Comparison of ENCODE assay signal across 8 cellular contexts in the genomic region with DNA sequence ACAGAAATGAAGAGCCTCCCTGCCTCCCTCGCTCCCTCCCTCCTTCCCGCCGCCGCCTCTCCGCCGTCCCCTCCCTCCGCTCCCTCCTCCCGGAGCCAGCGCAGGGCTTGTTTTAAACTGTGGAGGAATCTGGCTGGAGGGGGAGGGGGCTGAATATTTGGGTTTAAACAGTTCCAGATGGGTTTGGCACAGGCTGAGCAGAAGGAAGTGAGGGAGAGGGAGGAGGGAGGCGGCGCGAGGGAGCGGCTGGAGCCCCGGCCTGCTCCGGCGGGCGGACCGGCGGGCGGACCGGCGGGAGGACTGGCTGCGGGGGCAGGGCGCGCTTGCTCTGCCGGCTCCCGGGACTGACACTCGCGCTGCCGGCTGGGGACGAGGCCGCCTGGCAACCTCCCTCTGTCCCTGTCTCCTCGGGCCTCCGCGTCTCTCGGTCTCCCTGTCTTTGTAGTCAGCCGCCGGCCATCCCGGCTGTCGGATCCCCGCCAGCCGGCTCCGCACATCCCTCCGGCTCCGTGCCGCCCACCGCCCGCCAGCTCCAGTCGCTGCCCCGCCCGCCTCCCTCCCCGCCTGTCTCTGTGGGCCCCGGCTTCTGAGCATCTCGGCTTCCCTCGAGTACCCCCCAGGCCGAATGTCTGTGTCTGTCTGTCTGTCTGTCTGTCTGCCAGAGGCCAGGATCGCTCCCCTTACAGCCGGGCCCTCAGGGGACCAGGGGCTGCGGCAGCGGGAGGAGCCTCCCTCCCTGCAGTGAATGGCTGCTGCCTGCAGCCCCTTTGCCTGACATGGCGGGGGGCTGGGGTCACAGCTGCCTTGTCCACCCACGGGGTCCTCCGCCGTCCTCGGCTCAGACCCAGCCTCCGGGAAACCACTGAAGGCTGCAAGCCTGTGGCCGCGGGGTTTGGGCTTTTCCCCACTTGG. TPM values are rescaled to one million over a fixed set of nuclear protein-coding genes. Genes with fewer than 3 reads are reported as not detected.
DNase-seq lines count a peak whose midpoint lies in the region; TF ChIP-seq lines count a peak whose summit lies in the region.

No MANE protein-coding gene starts in this region.

- DNase-seq in NCI-H146 (lab: John Stamatoyannopoulos, UW), result peak; percentile 30
- no peak for DNase-seq in NCI-H146 treated with DMSO at 0.1 percent for 48 hours (lab: John Stamatoyannopoulos, UW; ENCODE audit: unreplicated experiment)
- peak; percentile 63 for DNase-seq in NCI-H526 treated with DMSO at 0.1 percent for 48 hours (lab: John Stamatoyannopoulos, UW)
- DNase-seq in iPS DF 6.9 (ENCODE audit: low read depth, low spot score), result no peak
- peak; percentile 70 for DNase-seq in prostate gland (ENCODE audit: low spot score)
- DNase-seq in GM20000 (ENCODE audit: low spot score), result no peak
- no peak for DNase-seq in cerebellar nuclear complex (lab: John Stamatoyannopoulos, UW)

- H3K36me3 ChIP-seq in iPS DF 6.9 (ENCODE audit: control insufficient read depth, insufficient read depth, low read length) (no peaks in the 10 kb centered on the region), prostate gland (no peaks in the 10 kb centered on the region)

- peaks cover 24% of the 10 kb centered on the region for H3K36me3 Mint-ChIP-seq in brain

- peak overlapping the region; percentile 83 to 96 (median 89) for H3K27ac Mint-ChIP-seq in brain

- intact Hi-C loops in prostate gland (cut with DNase I), result no loop called here

- H3K9me3 Mint-ChIP-seq in brain, result no peaks in the 10 kb centered on the region

- H3K27me3 Mint-ChIP-seq in brain, result peaks cover 4% of the 10 kb centered on the region

- peak; percentile 19 for TF ChIP-seq POLR2A in prostate gland (IDR thresholded peaks at IDR 0.05)

- peaks cover 67% of the 10 kb centered on the region for H3K27me3 ChIP-seq in iPS DF 6.9 (ENCODE audit: control insufficient read depth, insufficient read depth, low read length)
- H3K27me3 ChIP-seq in prostate gland (replicated peaks; ENCODE audit: insufficient read depth), result no peaks in the 10 kb centered on the region

- peaks cover 27% of the 10 kb centered on the region for H3K4me1 ChIP-seq in iPS DF 6.9 (ENCODE audit: control insufficient read depth, insufficient read depth, low read length)
- peaks cover 34% of the 10 kb centered on the region for H3K4me1 ChIP-seq in prostate gland (replicated peaks)

- peaks cover 92% of the 10 kb centered on the region for H3K4me1 Mint-ChIP-seq in brain

- no CpG with 5 or more reads among the region's 68 CpGs for WGBS in iPS DF 6.9 (ENCODE audit: insufficient coverage, insufficient read length)
- 5% methylated on average over 66 of the region's 68 CpGs for WGBS in prostate gland

- H3K4me3 Mint-ChIP-seq in brain, result peak overlapping the region; percentile 80 to 89 (median 87)

- H3K9me3 ChIP-seq in iPS DF 6.9 (ENCODE audit: control insufficient read depth, insufficient read depth, low read length), result no peaks in the 10 kb centered on the region
- H3K9me3 ChIP-seq in prostate gland, result no peaks in the 10 kb centered on the region

- H3K27ac ChIP-seq in iPS DF 6.9 (ENCODE audit: low read length) (no peak overlapping the region), prostate gland (peak overlapping the region; percentile 54 to 74)

- TF ChIP-seq CTCF in brain (conservative IDR thresholded peaks at IDR 0.05) (no peak), prostate gland (IDR thresholded peaks at IDR 0.05) (no peak), GM20000 (IDR thresholded peaks at IDR 0.05; ENCODE audit: extremely low read depth, missing control alignments) (no peak)

- H3K4me3 ChIP-seq in iPS DF 6.9 (ENCODE audit: low read length) (peak overlapping the region; percentile 57; the same call in 1 of the 2 replicates), prostate gland (peak overlapping the region; percentile 38 to 45)

RNA-seq across cellular contexts. Expression of gene EPHB3, which starts 7.6 kb away (rescaled TPM):
- polyA plus RNA-seq in brain (ENCODE audit: insufficient read depth, low read depth, low replicate concordance), result 17.0 TPM
- 10 to 100 TPM; 11.9 to 25.2 TPM for total RNA-seq in prostate gland

Comparison
In these comparisons a context has a peak if more than half of its experiments do, and no peak if none do; other contexts are left out.
1. DNase-seq: peak in NCI-H146 (single experiment), NCI-H526 treated with DMSO at 0.1 percent for 48 hours (single experiment) and prostate gland (single experiment); none in NCI-H146 treated with DMSO at 0.1 percent for 48 hours (single experiment), iPS DF 6.9 (single experiment), GM20000 (single experiment) and cerebellar nuclear complex (0 of 2).